Comparison of ENCODE assay signal across 16 cellular contexts in genomic region chr14:102692334-102692733, GRCh38.
"Had no signal": no experiment of that assay in that cellular context is flagged by ENCODE, and none has a peak within 500 bp of the region (broad histone marks: within the 10 kb centered on the region; RNA-seq: fewer than 3 reads in every experiment).

No MANE protein-coding gene starts in this region.

- ATAC-seq: stimulated activated naive CD8-positive, alpha-beta T cell treated with anti-CD3 and anti-CD28 coated beads, Interleukin-15, amount 100 ng/mL, for 72 hours had no signal

- H3K27ac Mint-ChIP-seq: activated naive CD4-positive, alpha-beta T cell treated with anti-CD3 and anti-CD28 coated beads, Interleukin-2, amount 10 ng/mL, durations not matched to agents 7 days and 5 days; immature natural killer cell had no signal

- H3K36me3 ChIP-seq: pancreas, sigmoid colon, spleen had no signal

- DNase-seq: activated CD4-positive, alpha-beta T cell treated with anti-CD3 and anti-CD28 coated beads for 1 hour; activated CD4-positive, alpha-beta T cell treated with anti-CD3 and anti-CD28 coated beads, Interleukin-2, amount 50 U/mL, for 4 hours; activated naive CD4-positive, alpha-beta T cell treated with anti-CD3 and anti-CD28 coated beads, Interleukin-2, amount 10 ng/mL, durations not matched to agents 7 days and 5 days; activated T-cell treated with anti-CD3 and anti-CD28 coated beads for 4 hours; effector memory CD4-positive, alpha-beta T cell; head of caudate nucleus; immature natural killer cell; pancreas; sigmoid colon; spleen; stimulated activated naive CD8-positive, alpha-beta T cell treated with anti-CD3 and anti-CD28 coated beads, Interleukin-15, amount 100 ng/mL, for 72 hours; T-helper 1 cell; testis had no signal

- H3K4me3 ChIP-seq: pancreas, sigmoid colon, spleen, testis had no signal

- H3K9me3 Mint-ChIP-seq: activated naive CD4-positive, alpha-beta T cell treated with anti-CD3 and anti-CD28 coated beads, Interleukin-2, amount 10 ng/mL, durations not matched to agents 7 days and 5 days; immature natural killer cell; mesothelial cell of epicardium; neural crest cell; stimulated activated naive CD8-positive, alpha-beta T cell treated with anti-CD3 and anti-CD28 coated beads, Interleukin-15, amount 100 ng/mL, for 72 hours had no signal

- H3K4me3 Mint-ChIP-seq: activated naive CD4-positive, alpha-beta T cell treated with anti-CD3 and anti-CD28 coated beads, Interleukin-2, amount 10 ng/mL, durations not matched to agents 7 days and 5 days; immature natural killer cell; mesothelial cell of epicardium; neural crest cell; stimulated activated naive CD8-positive, alpha-beta T cell treated with anti-CD3 and anti-CD28 coated beads, Interleukin-15, amount 100 ng/mL, for 72 hours had no signal

- H3K27me3 Mint-ChIP-seq: activated naive CD4-positive, alpha-beta T cell treated with anti-CD3 and anti-CD28 coated beads, Interleukin-2, amount 10 ng/mL, durations not matched to agents 7 days and 5 days; stimulated activated naive CD8-positive, alpha-beta T cell treated with anti-CD3 and anti-CD28 coated beads, Interleukin-15, amount 100 ng/mL, for 72 hours had no signal

- H3K36me3 Mint-ChIP-seq: activated naive CD4-positive, alpha-beta T cell treated with anti-CD3 and anti-CD28 coated beads, Interleukin-2, amount 10 ng/mL, durations not matched to agents 7 days and 5 days; immature natural killer cell; mesothelial cell of epicardium had no signal

- H3K27me3 ChIP-seq: pancreas, sigmoid colon, spleen, testis had no signal

- H3K9me3 ChIP-seq: pancreas, sigmoid colon, spleen, testis had no signal

- H3K27ac ChIP-seq: epithelial cell of prostate, pancreas, sigmoid colon, spleen, testis had no signal
